2 cellular contexts compared by ENCODE assay signal in the genomic region with DNA sequence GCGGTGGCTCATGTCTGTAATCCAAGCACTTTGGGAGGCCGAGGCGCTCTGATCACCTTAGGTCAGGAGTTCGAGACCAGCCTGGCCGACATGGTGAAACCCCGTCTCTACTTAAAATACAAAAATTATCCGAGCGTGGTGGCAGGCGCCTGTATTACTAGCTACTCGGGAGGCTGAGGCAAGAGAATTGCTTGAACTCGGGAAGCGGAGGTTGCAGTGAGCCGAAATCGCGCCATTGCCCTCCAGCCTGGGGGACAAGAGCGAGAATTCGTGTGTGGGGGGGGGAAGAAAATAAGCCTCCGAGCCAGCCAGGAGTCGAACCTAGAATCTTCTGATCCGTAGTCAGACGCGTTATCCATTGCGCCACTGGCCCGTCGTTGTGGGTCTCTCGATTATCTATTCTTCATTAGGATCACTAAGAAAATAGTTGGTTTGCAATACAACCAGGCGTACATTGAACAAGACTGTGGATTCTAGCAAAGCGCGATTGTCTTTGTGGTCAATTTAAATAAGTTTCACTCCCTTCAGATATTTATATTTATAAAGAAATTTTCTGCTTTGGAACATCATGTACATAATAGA.
A peak's percentile ranks its signal among the peaks of the same experiment; 100 is the strongest.
TF ChIP-seq lines count a peak whose summit lies in the region.

No MANE protein-coding gene starts in this region.

TF ChIP-seq in IMR-90, 13 proteins besides CTCF, POLR2A, EP300 and RAD21:
- 0 out of 2 replicates have a peak, but pooled peaks have one; percentile 2 for TF ChIP-seq CEBPB (IDR thresholded peaks at IDR 0.05; ENCODE audit: low read depth, low read length)
- TF ChIP-seq BHLHE40 (IDR thresholded peaks at IDR 0.05; ENCODE audit: low read depth, low read length), result no peak
- TF ChIP-seq FOS (IDR thresholded peaks at IDR 0.05; ENCODE audit: low read depth, low read length), result peak; percentile 31; the same call in 1 of the 2 replicates
- TF ChIP-seq RCOR1 (IDR thresholded peaks at IDR 0.05; ENCODE audit: insufficient replicate concordance, low read length), result no peak

TF ChIP-seq in K562, 482 proteins besides CTCF, POLR2A, EP300 and RAD21 (continues in another document):
- TF ChIP-seq, protein P1, sequence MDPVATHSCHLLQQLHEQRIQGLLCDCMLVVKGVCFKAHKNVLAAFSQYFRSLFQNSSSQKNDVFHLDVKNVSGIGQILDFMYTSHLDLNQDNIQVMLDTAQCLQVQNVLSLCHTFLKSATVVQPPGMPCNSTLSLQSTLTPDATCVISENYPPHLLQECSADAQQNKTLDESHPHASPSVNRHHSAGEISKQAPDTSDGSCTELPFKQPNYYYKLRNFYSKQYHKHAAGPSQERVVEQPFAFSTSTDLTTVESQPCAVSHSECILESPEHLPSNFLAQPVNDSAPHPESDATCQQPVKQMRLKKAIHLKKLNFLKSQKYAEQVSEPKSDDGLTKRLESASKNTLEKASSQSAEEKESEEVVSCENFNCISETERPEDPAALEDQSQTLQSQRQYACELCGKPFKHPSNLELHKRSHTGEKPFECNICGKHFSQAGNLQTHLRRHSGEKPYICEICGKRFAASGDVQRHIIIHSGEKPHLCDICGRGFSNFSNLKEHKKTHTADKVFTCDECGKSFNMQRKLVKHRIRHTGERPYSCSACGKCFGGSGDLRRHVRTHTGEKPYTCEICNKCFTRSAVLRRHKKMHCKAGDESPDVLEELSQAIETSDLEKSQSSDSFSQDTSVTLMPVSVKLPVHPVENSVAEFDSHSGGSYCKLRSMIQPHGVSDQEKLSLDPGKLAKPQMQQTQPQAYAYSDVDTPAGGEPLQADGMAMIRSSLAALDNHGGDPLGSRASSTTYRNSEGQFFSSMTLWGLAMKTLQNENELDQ (CRISPR knock-in tag; IDR thresholded peaks at IDR 0.05; ENCODE audit: borderline replicate concordance), result no peak
- peak; percentile 17; the same call in 1 of the 2 replicates for TF ChIP-seq ETV5 (CRISPR knock-in tag; IDR thresholded peaks at IDR 0.05; ENCODE audit: low read depth)
- TF ChIP-seq, protein P2, sequence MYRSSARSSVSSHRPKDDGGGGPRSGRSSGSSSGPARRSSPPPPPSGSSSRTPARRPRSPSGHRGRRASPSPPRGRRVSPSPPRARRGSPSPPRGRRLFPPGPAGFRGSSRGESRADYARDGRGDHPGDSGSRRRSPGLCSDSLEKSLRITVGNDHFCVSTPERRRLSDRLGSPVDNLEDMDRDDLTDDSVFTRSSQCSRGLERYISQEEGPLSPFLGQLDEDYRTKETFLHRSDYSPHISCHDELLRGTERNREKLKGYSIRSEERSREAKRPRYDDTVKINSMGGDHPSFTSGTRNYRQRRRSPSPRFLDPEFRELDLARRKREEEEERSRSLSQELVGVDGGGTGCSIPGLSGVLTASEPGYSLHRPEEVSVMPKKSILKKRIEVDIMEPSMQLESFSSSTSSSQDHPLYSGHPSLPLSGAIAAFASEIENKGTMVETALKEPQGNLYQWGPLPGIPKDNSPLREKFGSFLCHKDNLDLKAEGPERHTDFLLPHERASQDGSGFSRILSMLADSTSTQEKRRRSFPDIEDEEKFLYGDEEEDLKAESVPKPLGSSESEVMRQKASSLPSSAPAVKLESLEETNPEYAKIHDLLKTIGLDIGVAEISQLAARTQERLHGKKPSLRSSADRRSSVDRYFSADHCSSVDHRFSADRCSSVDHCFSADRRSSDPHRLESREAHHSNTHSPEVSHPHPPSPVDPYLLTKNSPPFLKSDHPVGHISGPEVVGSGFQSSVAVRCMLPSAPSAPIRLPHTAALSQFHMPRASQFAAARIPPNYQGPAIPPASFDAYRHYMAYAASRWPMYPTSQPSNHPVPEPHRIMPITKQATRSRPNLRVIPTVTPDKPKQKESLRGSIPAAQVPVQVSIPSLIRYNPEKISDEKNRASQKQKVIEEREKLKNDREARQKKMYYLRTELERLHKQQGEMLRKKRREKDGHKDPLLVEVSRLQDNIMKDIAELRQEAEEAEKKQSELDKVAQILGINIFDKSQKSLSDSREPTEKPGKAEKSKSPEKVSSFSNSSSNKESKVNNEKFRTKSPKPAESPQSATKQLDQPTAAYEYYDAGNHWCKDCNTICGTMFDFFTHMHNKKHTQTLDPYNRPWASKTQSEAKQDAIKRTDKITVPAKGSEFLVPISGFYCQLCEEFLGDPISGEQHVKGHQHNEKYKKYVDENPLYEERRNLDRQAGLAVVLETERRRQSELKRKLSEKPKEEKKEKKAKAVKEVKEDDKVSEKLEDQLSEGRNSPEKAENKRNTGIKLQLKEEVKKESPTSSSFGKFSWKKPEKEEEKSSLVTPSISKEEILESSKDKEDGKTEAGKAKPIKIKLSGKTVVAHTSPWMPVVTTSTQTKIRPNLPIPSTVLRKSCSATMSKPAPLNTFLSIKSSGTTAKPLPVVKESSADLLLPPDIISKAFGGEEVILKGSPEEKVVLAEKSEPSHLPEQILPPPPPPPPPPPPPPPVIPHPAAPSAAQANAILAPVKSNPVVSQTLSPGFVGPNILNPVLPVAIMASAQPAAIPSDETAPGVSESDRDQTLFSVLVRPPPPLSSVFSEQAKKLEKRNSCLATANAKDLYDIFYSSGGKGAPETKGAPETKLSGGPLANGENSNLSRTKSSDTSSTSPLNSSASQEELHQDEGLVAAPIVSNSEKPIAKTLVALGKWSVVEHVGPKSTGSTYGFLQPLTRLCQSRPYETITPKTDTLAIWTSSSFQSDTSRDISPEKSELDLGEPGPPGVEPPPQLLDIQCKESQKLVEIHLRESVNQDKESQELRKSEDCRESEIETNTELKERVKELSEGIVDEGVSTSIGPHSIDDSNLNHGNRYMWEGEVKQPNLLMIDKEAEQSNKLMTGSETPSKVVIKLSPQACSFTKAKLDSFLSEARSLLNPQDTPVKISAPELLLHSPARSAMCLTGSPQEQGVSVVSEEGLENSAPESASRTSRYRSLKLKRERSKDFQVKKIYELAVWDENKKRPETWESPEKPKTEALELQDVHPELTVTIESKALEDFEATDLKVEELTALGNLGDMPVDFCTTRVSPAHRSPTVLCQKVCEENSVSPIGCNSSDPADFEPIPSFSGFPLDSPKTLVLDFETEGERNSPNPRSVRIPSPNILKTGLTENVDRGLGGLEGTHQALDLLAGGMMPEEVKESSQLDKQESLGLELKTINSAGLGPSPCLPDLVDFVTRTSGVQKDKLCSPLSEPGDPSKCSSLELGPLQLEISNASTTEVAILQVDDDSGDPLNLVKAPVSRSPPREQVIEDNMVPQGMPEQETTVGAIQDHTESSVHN (IDR thresholded peaks at IDR 0.05; ENCODE audit: borderline replicate concordance in 1 of 2, low read depth in 1 of 2), result no peak
- TF ChIP-seq, protein P3, sequence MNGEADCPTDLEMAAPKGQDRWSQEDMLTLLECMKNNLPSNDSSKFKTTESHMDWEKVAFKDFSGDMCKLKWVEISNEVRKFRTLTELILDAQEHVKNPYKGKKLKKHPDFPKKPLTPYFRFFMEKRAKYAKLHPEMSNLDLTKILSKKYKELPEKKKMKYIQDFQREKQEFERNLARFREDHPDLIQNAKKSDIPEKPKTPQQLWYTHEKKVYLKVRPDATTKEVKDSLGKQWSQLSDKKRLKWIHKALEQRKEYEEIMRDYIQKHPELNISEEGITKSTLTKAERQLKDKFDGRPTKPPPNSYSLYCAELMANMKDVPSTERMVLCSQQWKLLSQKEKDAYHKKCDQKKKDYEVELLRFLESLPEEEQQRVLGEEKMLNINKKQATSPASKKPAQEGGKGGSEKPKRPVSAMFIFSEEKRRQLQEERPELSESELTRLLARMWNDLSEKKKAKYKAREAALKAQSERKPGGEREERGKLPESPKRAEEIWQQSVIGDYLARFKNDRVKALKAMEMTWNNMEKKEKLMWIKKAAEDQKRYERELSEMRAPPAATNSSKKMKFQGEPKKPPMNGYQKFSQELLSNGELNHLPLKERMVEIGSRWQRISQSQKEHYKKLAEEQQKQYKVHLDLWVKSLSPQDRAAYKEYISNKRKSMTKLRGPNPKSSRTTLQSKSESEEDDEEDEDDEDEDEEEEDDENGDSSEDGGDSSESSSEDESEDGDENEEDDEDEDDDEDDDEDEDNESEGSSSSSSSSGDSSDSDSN (IDR thresholded peaks at IDR 0.05; ENCODE audit: borderline replicate concordance in 1 of 2, low read depth in 2 of 2, low read length in 2 of 2), result no peak
- peak; percentile 59 for TF ChIP-seq PHF20 (IDR thresholded peaks at IDR 0.05; ENCODE audit: partially characterized antibody)
- TF ChIP-seq EZH2 (IDR thresholded peaks at IDR 0.05; ENCODE audit: borderline replicate concordance, low read depth, low read length), result no peak
- TF ChIP-seq SRF (CRISPR knock-in tag; IDR thresholded peaks at IDR 0.05), result peak in 1 of 2 experiments; percentile 34; a peak in 1 of 4 replicates
- TF ChIP-seq, protein P4, sequence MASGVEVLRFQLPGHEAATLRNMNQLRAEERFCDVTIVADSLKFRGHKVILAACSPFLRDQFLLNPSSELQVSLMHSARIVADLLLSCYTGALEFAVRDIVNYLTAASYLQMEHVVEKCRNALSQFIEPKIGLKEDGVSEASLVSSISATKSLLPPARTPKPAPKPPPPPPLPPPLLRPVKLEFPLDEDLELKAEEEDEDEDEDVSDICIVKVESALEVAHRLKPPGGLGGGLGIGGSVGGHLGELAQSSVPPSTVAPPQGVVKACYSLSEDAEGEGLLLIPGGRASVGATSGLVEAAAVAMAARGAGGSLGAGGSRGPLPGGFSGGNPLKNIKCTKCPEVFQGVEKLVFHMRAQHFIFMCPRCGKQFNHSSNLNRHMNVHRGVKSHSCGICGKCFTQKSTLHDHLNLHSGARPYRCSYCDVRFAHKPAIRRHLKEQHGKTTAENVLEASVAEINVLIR (CRISPR knock-in tag; IDR thresholded peaks at IDR 0.05), result 0 out of 2 replicates have a peak, but pooled peaks have one; percentile 25
- TF ChIP-seq RB1 (IDR thresholded peaks at IDR 0.05; ENCODE audit: low read depth), result peak; percentile 91
- TF ChIP-seq ZC3H11A (IDR thresholded peaks at IDR 0.05; ENCODE audit: low read depth, low read length), result 0 out of 2 replicates have a peak, but pooled peaks have one; percentile 22
- TF ChIP-seq ZNF766 (CRISPR knock-in tag; conservative IDR thresholded peaks at IDR 0.05), result no peak
- TF ChIP-seq ATF1 (CRISPR knock-in tag; IDR thresholded peaks at IDR 0.05), result no peak
- TF ChIP-seq ATF1 (tag; IDR thresholded peaks at IDR 0.05), result peak; percentile 71
- TF ChIP-seq KLF13 (tag; IDR thresholded peaks at IDR 0.05; ENCODE audit: borderline replicate concordance, low read depth), result peak; percentile 67; the same call in 1 of the 2 replicates
- peak; percentile 39; the same call in 1 of the 2 replicates for TF ChIP-seq GATAD2B (IDR thresholded peaks at IDR 0.05; ENCODE audit: borderline replicate concordance)
- peak; percentile 19; the same call in 1 of the 2 replicates for TF ChIP-seq EGR1 (conservative IDR thresholded peaks at IDR 0.05)
- TF ChIP-seq NBN (IDR thresholded peaks at IDR 0.05; ENCODE audit: low read depth), result peak; percentile 46; the same call in 1 of the 2 replicates
- 0 out of 2 replicates have a peak, but pooled peaks have one; percentile 42 for TF ChIP-seq SREBF1 (IDR thresholded peaks at IDR 0.05; ENCODE audit: borderline replicate concordance, low read depth, low read length)
- TF ChIP-seq, protein P5, sequence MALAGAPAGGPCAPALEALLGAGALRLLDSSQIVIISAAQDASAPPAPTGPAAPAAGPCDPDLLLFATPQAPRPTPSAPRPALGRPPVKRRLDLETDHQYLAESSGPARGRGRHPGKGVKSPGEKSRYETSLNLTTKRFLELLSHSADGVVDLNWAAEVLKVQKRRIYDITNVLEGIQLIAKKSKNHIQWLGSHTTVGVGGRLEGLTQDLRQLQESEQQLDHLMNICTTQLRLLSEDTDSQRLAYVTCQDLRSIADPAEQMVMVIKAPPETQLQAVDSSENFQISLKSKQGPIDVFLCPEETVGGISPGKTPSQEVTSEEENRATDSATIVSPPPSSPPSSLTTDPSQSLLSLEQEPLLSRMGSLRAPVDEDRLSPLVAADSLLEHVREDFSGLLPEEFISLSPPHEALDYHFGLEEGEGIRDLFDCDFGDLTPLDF (CRISPR knock-in tag; IDR thresholded peaks at IDR 0.05), result peak; percentile 40; the same call in 1 of the 2 replicates
- TF ChIP-seq THRAP3 (IDR thresholded peaks at IDR 0.05; ENCODE audit: borderline replicate concordance), result no peak
- TF ChIP-seq, protein P6, sequence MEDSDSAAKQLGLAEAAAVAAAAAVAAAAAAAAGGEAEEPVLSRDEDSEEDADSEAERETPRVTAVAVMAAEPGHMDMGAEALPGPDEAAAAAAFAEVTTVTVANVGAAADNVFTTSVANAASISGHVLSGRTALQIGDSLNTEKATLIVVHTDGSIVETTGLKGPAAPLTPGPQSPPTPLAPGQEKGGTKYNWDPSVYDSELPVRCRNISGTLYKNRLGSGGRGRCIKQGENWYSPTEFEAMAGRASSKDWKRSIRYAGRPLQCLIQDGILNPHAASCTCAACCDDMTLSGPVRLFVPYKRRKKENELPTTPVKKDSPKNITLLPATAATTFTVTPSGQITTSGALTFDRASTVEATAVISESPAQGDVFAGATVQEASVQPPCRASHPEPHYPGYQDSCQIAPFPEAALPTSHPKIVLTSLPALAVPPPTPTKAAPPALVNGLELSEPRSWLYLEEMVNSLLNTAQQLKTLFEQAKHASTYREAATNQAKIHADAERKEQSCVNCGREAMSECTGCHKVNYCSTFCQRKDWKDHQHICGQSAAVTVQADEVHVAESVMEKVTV (CRISPR knock-in tag; IDR thresholded peaks at IDR 0.05), result 0 out of 2 replicates have a peak, but pooled peaks have one; percentile 8
- TF ChIP-seq, protein P7, sequence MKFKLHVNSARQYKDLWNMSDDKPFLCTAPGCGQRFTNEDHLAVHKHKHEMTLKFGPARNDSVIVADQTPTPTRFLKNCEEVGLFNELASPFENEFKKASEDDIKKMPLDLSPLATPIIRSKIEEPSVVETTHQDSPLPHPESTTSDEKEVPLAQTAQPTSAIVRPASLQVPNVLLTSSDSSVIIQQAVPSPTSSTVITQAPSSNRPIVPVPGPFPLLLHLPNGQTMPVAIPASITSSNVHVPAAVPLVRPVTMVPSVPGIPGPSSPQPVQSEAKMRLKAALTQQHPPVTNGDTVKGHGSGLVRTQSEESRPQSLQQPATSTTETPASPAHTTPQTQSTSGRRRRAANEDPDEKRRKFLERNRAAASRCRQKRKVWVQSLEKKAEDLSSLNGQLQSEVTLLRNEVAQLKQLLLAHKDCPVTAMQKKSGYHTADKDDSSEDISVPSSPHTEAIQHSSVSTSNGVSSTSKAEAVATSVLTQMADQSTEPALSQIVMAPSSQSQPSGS (CRISPR knock-in tag; IDR thresholded peaks at IDR 0.05), result no peak
- TF ChIP-seq TRIM28 (IDR thresholded peaks at IDR 0.05), result peak; percentile 64; the same call in 1 of the 2 replicates
